Comparison of ENCODE assay signal across 1 cellular context in the genomic region with DNA sequence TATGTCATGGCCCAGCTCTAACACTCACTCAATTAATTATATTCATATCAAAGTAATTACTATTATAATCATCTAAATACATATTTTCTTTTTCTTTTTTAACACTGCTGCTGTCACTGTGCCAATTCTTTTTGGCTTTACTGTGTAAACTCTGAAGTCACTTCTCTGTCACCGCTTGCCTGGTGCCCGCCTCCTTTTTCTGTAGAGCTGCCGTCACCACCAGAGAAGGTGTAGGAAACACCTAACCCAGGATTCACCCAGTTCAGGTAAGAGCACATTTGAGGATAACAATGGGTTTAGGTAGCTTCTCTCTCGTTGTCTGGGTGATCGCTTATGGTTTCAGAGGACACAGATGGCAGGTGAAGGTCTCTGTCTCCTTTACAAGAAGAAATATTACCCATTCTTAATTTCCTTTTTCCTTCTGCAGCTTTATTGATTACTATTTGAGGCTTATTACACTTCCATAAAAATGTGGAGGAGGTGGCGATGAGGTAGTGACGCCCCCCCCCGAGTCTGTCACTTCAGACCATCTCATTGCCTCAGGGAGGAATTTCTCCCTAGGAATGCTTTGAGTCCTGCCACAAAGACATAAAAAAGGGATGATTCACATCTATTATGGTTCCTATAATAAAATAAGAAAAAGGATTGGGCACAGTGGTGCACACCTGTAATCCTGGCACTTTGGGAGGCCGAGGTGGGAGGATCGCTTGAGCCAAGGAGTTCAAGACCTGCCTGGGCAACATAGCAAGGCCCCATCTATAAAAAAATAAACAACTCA.
TF ChIP-seq lines count a peak whose summit lies in the region.

No MANE protein-coding gene starts in this region.

TF ChIP-seq in A549, 52 proteins besides CTCF, POLR2A, EP300 and RAD21 (continued from another document):
- TF ChIP-seq, protein P1, sequence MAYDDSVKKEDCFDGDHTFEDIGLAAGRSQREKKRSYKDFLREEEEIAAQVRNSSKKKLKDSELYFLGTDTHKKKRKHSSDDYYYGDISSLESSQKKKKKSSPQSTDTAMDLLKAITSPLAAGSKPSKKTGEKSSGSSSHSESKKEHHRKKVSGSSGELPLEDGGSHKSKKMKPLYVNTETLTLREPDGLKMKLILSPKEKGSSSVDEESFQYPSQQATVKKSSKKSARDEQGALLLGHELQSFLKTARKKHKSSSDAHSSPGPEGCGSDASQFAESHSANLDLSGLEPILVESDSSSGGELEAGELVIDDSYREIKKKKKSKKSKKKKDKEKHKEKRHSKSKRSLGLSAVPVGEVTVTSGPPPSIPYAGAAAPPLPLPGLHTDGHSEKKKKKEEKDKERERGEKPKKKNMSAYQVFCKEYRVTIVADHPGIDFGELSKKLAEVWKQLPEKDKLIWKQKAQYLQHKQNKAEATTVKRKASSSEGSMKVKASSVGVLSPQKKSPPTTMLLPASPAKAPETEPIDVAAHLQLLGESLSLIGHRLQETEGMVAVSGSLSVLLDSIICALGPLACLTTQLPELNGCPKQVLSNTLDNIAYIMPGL (CRISPR knock-in tag; IDR thresholded peaks at IDR 0.05; ENCODE audit: borderline replicate concordance) = no peak
